ENCODE assay signal across 26 cellular contexts in the genomic region with DNA sequence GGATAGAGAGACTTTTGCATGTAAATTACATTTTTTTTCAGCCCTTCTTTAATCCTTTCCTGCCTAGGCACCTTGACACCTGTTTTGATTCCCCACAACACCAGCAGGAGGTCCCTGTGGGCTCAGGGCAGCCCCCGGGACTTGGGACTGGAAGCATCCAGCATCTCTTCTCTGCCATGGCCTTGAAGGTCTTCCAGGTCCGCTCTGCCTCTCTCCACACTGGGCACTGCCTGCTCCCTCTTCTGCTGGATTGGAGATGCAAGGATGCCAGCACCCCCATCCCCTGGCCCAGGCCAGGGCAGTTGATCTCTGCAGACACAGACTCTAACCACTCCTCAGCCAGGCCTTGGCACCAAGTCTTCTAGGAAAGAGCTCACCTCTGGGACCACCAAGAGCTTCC.
A peak's percentile ranks its signal among the peaks of the same experiment; 100 is the strongest.
DNase-seq lines count a peak whose midpoint lies in the region; ATAC-seq, FAIRE-seq and TF ChIP-seq lines count a peak whose summit lies in the region.
"Had no signal": no experiment of that assay in that cellular context is flagged by ENCODE, and none has a peak within 500 bp of the region (broad histone marks: within the 10 kb centered on the region; RNA-seq: fewer than 3 reads in every experiment).

No MANE protein-coding gene starts in this region.

- H3K36me3 ChIP-seq in right lobe of liver (no peaks in the 10 kb centered on the region), HepG2 (replicated peaks in 1 of 2; ENCODE audit: control insufficient read depth in 1 of 2, insufficient read depth in 2 of 2, low read length in 2 of 2) (no peaks in the 10 kb centered on the region), stomach (no peaks in the 10 kb centered on the region)
- H3K36me3 ChIP-seq: BLaER1 treated with 17β-estradiol and CSF1 and Interleukin-3, amounts not matched to agents 10 nM and 100 nM had no signal

- TF ChIP-seq RAD21 in HepG2 (CRISPR knock-in tag; IDR thresholded peaks at IDR 0.05): no peak

- H2AFZ ChIP-seq in HepG2 (ENCODE audit: low read length): no peak overlapping the region
- H2AFZ ChIP-seq: GM23248, PC-9 had no signal

- POLR2A ChIA-PET in HepG2 (lab: Yijun Ruan, JAX): no interaction called here

- H3K4me1 ChIP-seq in right lobe of liver (no peaks in the 10 kb centered on the region), HepG2 (ENCODE audit: insufficient read depth, low read length) (no peaks in the 10 kb centered on the region), stomach (no peaks in the 10 kb centered on the region)

- no peak for TF ChIP-seq EP300 in HepG2 (IDR thresholded peaks at IDR 0.05; ENCODE audit: low read depth in 2 of 2, low read length in 2 of 2)
- no peak for TF ChIP-seq EP300 in HepG2 (CRISPR knock-in tag; IDR thresholded peaks at IDR 0.05; ENCODE audit: borderline replicate concordance)
- TF ChIP-seq EP300 in stomach (IDR thresholded peaks at IDR 0.05): no peak

- intact Hi-C loops in right lobe of liver (cut with DNase I) (no loop called here), HepG2 (cut with micrococcal nuclease; ENCODE audit: unreplicated experiment) (no loop called here), stomach (cut with DNase I; ENCODE audit: low total_unique reads) (no loop called here)

- H3K4me3 ChIP-seq in right lobe of liver (no peak overlapping the region), HepG2 (replicated peaks in 1 of 3; ENCODE audit: insufficient read depth in 1 of 3, low read depth in 2 of 3, low read length in 3 of 3) (no peak overlapping the region), stomach (no peak overlapping the region)
- H3K4me3 ChIP-seq: BLaER1 treated with 17β-estradiol and CSF1 and Interleukin-3, amounts not matched to agents 10 nM and 100 nM; GM23248; PC-9 had no signal

- FAIRE-seq in HepG2 (lab: Jason Lieb, UNC): no peak
- FAIRE-seq: GM12891 had no signal

- no peaks in the 10 kb centered on the region for H3K79me2 ChIP-seq in HepG2 (ENCODE audit: insufficient read depth, low read length)

- no peak overlapping the region for H3K27ac ChIP-seq in right lobe of liver
- no peak overlapping the region for H3K27ac ChIP-seq in HepG2 (ENCODE audit: extremely low read length, insufficient read depth, low read length)
- no peak overlapping the region for H3K27ac ChIP-seq in stomach
- H3K27ac ChIP-seq: BLaER1 treated with 17β-estradiol and CSF1 and Interleukin-3, amounts not matched to agents 10 nM and 100 nM; GM23248; PC-9 had no signal

- CTCF ChIA-PET in HepG2 (lab: Yijun Ruan, JAX; ENCODE audit: low intra/inter-chr PET ratio, low total read pairs): no interaction called here

- BruUV-seq in HepG2 (replicated peaks; lab: Mats Ljungman, UMichigan): no TSS peak

- H4K20me1 ChIP-seq in HepG2 (ENCODE audit: insufficient read depth, low read length): no peaks in the 10 kb centered on the region
- H4K20me1 ChIP-seq: BLaER1 treated with 17β-estradiol and CSF1 and Interleukin-3, amounts not matched to agents 10 nM and 100 nM had no signal

- H3K4me2 ChIP-seq in HepG2 (ENCODE audit: low read depth, low read length): no peak overlapping the region
- H3K4me2 ChIP-seq: BLaER1 treated with 17β-estradiol and CSF1 and Interleukin-3, amounts not matched to agents 10 nM and 100 nM; PC-9 had no signal

- in situ Hi-C loops in HepG2 (cut with HindIII; ENCODE audit: extremely low pct_ligation_motif_present, low pct_unique_long_range_greater_than_20kb): no loop called here

- WGBS in right lobe of liver (ENCODE audit: insufficient coverage, low coverage, low lambda C conversion rate, missing lambda C conversion rate): no CpG with 5 or more reads among the region's 2 CpGs
- 5% methylated on average over 2 of the region's 2 CpGs for WGBS in HepG2 (ENCODE audit: low lambda C conversion rate)
- 81 to 98% (median 91%) methylated on average over 2 of the region's 2 CpGs for WGBS in stomach, 5 donors

- H3K27me3 ChIP-seq in right lobe of liver: no peaks in the 10 kb centered on the region
- H3K27me3 ChIP-seq in HepG2 (ENCODE audit: control insufficient read depth in 1 of 2, insufficient read depth in 2 of 2, low read length in 2 of 2): peaks cover 5 to 26% of the 10 kb centered on the region in 2 experiments
- H3K27me3 ChIP-seq in stomach: peaks cover 0 to 26% (median 4%) of the 10 kb centered on the region in 3 donors
- H3K27me3 ChIP-seq: BLaER1 treated with 17β-estradiol and CSF1 and Interleukin-3, amounts not matched to agents 10 nM and 100 nM had no signal

- TF ChIP-seq POLR2A in right lobe of liver (IDR thresholded peaks at IDR 0.05) (no peak), HepG2 (IDR thresholded peaks at IDR 0.05; ENCODE audit: insufficient read depth in 1 of 2, low read depth in 2 of 2, low read length in 2 of 2) (no peak), stomach (IDR thresholded peaks at IDR 0.05) (no peak)

- DNase-seq in activated CD8-positive, alpha-beta memory T cell treated with anti-CD3 and anti-CD28 coated beads for 24 hours: peak; percentile 48
- DNase-seq in activated CD8-positive, alpha-beta memory T cell treated with anti-CD3 and anti-CD28 coated beads, Interleukin-2, amount 50 U/mL, for 4 hours: no peak
- peak in 2 of 3 donors; percentile 13 to 29 for DNase-seq in right lobe of liver
- DNase-seq in HepG2 (ENCODE audit: low spot score): no peak
- DNase-seq in mucosa of gallbladder (ENCODE audit: low spot score): peak; percentile 2
- peak; percentile 7 for DNase-seq in stomach
- DNase-seq in GM19238 (ENCODE audit: insufficient read length, low spot score): no peak
- no peak for DNase-seq in NCI-H2171 treated with DMSO at 0.1 percent for 48 hours (lab: John Stamatoyannopoulos, UW)
- DNase-seq: 8988T, Calu3, DMS153, GM23248, HFFc6, KBM-7, MM.1S, NCI-H1092, NCI-H1436, NCI-H187 treated with DMSO at 0.1 percent for 48 hours, NCI-H2227 treated with DMSO at 0.1 percent for 48 hours, NCI-H510A, NCI-H748 treated with DMSO at 0.1 percent for 48 hours, PC-9, RPMI8226 had no signal

- no peak overlapping the region for H3K9ac ChIP-seq in HepG2 (ENCODE audit: insufficient read depth, low read depth, low read length)
- H3K9ac ChIP-seq: BLaER1 treated with 17β-estradiol and CSF1 and Interleukin-3, amounts not matched to agents 10 nM and 100 nM; GM23248 had no signal

- no peaks in the 10 kb centered on the region for H3K9me3 ChIP-seq in right lobe of liver
- H3K9me3 ChIP-seq in HepG2 (ENCODE audit: low read length): peaks cover 14% of the 10 kb centered on the region
- H3K9me3 ChIP-seq in stomach: peaks cover 4 to 18% (median 14%) of the 10 kb centered on the region in 4 donors

- no peak for ATAC-seq in right lobe of liver
- ATAC-seq in HepG2: no peak
- ATAC-seq: CD8-positive, alpha-beta T cell had no signal

- TF ChIP-seq CTCF in right lobe of liver (IDR thresholded peaks at IDR 0.05) (no peak), HepG2 (CRISPR knock-in tag; IDR thresholded peaks at IDR 0.05) (no peak), stomach (IDR thresholded peaks at IDR 0.05) (no peak)

TF ChIP-seq in HepG2, 621 proteins besides CTCF, POLR2A, EP300 and RAD21:
- TF ChIP-seq ZNF543 (CRISPR knock-in tag; IDR thresholded peaks at IDR 0.05) (no peak), JARID2 (CRISPR knock-in tag; IDR thresholded peaks at IDR 0.05; ENCODE audit: insufficient replicate concordance) (no peak)
TF ChIP-seq in HepG2: peak in this region for 0.

Comparison
In these comparisons a context has a peak if more than half of its experiments do, and no peak if none do; other contexts are left out.
1. DNase-seq: peak in activated CD8-positive, alpha-beta memory T cell treated with anti-CD3 and anti-CD28 coated beads for 24 hours (single experiment), right lobe of liver (2 of 3), mucosa of gallbladder (single experiment) and stomach (single experiment); none in activated CD8-positive, alpha-beta memory T cell treated with anti-CD3 and anti-CD28 coated beads, Interleukin-2, amount 50 U/mL, for 4 hours (single experiment), HepG2 (single experiment), GM19238 (single experiment) and NCI-H2171 treated with DMSO at 0.1 percent for 48 hours (single experiment).